ENCODE assay signal across 29 cellular contexts in genomic region chr3:38270606-38271005, GRCh38. TPM values are rescaled to one million over a fixed set of nuclear protein-coding genes. Genes with fewer than 3 reads are reported as not detected.
"Had no signal": no experiment of that assay in that cellular context is flagged by ENCODE, and none has a peak within 500 bp of the region (broad histone marks: within the 10 kb centered on the region; RNA-seq: fewer than 3 reads in every experiment).

No MANE protein-coding gene starts in this region.

- H3K4me3 ChIP-seq: left lung, lower lobe of right lung, ovary, right atrium auricular region, right lobe of liver, skin epidermis, transverse colon, upper lobe of right lung had no signal

- H3K27ac Mint-ChIP-seq: mesothelial cell of epicardium; natural killer cell treated with Interleukin-12 subunit alpha and Interleukin-12 subunit beta and Interleukin-15 and Interleukin-18, amount 100 ng/mL, for 72 hours; progenitor cell of endocrine pancreas; stimulated activated memory B cell treated with anti-CD40 and anti-IgM and Interleukin-4, amounts not matched to agents 10 μg/mL and 1 μg/mL and 100 μg/mL, for 72 hours; stimulated activated naive CD8-positive, alpha-beta T cell treated with anti-CD3 and anti-CD28 coated beads, Interleukin-15, amount 100 ng/mL, for 72 hours had no signal

- H3K4me3 Mint-ChIP-seq: mesothelial cell of epicardium; naive B cell; natural killer cell treated with Interleukin-12 subunit alpha and Interleukin-12 subunit beta and Interleukin-15 and Interleukin-18, amount 100 ng/mL, for 72 hours; stimulated activated memory B cell treated with anti-CD40 and anti-IgM and Interleukin-4, amounts not matched to agents 10 μg/mL and 1 μg/mL and 100 μg/mL, for 72 hours; stimulated activated naive CD8-positive, alpha-beta T cell treated with anti-CD3 and anti-CD28 coated beads, Interleukin-15, amount 100 ng/mL, for 72 hours had no signal

- H3K4me1 ChIP-seq: lower lobe of right lung, right atrium auricular region, right lobe of liver, transverse colon, upper lobe of right lung had no signal

- DNase-seq: hippocampal formation; kidney; left colon; left lung; lower lobe of right lung; mammary epithelial cell; mesendoderm; naive B cell; ovary; right lobe of liver; stimulated activated CD4-positive, alpha-beta T cell treated with anti-CD3 and anti-CD28 coated beads, Interleukin-12 subunit alpha, Interleukin-12 subunit beta, amount 100 ng/mL, for 4 hours; stimulated activated CD4-positive, alpha-beta T cell treated with anti-CD3 and anti-CD28 coated beads, Interleukin-15, amount 100 ng/mL, for 24 hours; stimulated activated CD4-positive, alpha-beta T cell treated with anti-CD3 and anti-CD28 coated beads, Interleukin-2, amount 100 ng/mL, for 24 hours; stimulated activated CD4-positive, alpha-beta T cell treated with anti-CD3 and anti-CD28 coated beads, Interleukin-4, amount 100 ng/mL, for 24 hours; stimulated activated CD8-positive, alpha-beta memory T cell treated with anti-CD3 and anti-CD28 coated beads, Interleukin-4, amount 100 ng/mL, for 48 hours; stimulated activated naive CD4-positive, alpha-beta T cell treated with Interleukin-2 at 50 U/mL for 16 hours; stimulated activated naive CD8-positive, alpha-beta T cell treated with anti-CD3 and anti-CD28 coated beads, Interleukin-15, amount 100 ng/mL, for 72 hours; substantia nigra; transverse colon; upper lobe of right lung had no signal

- H3K9me3 Mint-ChIP-seq: mesothelial cell of epicardium; natural killer cell treated with Interleukin-12 subunit alpha and Interleukin-12 subunit beta and Interleukin-15 and Interleukin-18, amount 100 ng/mL, for 72 hours; stimulated activated naive CD8-positive, alpha-beta T cell treated with anti-CD3 and anti-CD28 coated beads, Interleukin-15, amount 100 ng/mL, for 72 hours had no signal

- H3K27me3 ChIP-seq: left lung, ovary, right atrium auricular region, right lobe of liver, transverse colon, upper lobe of right lung had no signal

- H3K27ac ChIP-seq: left lung, lower lobe of right lung, ovary, right atrium auricular region, right lobe of liver, skin epidermis, transverse colon, upper lobe of right lung had no signal

- ATAC-seq: left colon; left lung; lower lobe of right lung; natural killer cell treated with Interleukin-12 subunit alpha and Interleukin-12 subunit beta and Interleukin-15 and Interleukin-18, amount 100 ng/mL, for 72 hours; right lobe of liver; stimulated activated memory B cell treated with anti-CD40 and anti-IgM and Interleukin-4, amounts not matched to agents 10 μg/mL and 1 μg/mL and 100 μg/mL, for 72 hours; stimulated activated naive CD8-positive, alpha-beta T cell treated with anti-CD3 and anti-CD28 coated beads, Interleukin-15, amount 100 ng/mL, for 72 hours; upper lobe of right lung had no signal

- H3K27me3 Mint-ChIP-seq: naive B cell; progenitor cell of endocrine pancreas; stimulated activated memory B cell treated with anti-CD40 and anti-IgM and Interleukin-4, amounts not matched to agents 10 μg/mL and 1 μg/mL and 100 μg/mL, for 72 hours; stimulated activated naive CD8-positive, alpha-beta T cell treated with anti-CD3 and anti-CD28 coated beads, Interleukin-15, amount 100 ng/mL, for 72 hours had no signal

- H3K9me3 ChIP-seq: left lung, lower lobe of right lung, ovary, right atrium auricular region, right lobe of liver, transverse colon, upper lobe of right lung had no signal

- H3K36me3 Mint-ChIP-seq: mesothelial cell of epicardium, naive B cell had no signal

- H3K36me3 ChIP-seq: lower lobe of right lung, ovary, right atrium auricular region, right lobe of liver, transverse colon, upper lobe of right lung had no signal

RNA-seq across cellular contexts. Expression of gene SLC22A13, which starts 5.0 kb away (rescaled TPM):
- total RNA-seq: mononuclear cell, right atrium auricular region had no signal
- polyA plus RNA-seq: neural cell, ovary had no signal

RNA-seq across cellular contexts. Expression of gene SLC22A14, which starts 11.5 kb away (rescaled TPM):
- total RNA-seq: left colon, lower lobe of right lung, right atrium auricular region had no signal
- polyA plus RNA-seq: liver had no signal
